Comparison of ENCODE assay signal across 35 cellular contexts in genomic region chr20:4556781-4557180, GRCh38.
"Had no signal": no experiment of that assay in that cellular context is flagged by ENCODE, and none has a peak within 500 bp of the region (broad histone marks: within the 10 kb centered on the region; RNA-seq: fewer than 3 reads in every experiment).

No MANE protein-coding gene starts in this region.

- H3K27me3 ChIP-seq: MG63 had no signal

- H3K36me3 ChIP-seq: MG63 had no signal

- H3K9me3 ChIP-seq: MG63 had no signal

- DNase-seq: MG63, MM.1S, MV-4-11, NCI-H1048, NCI-H1092, NCI-H1092 treated with DMSO at 0.1 percent for 48 hours, NCI-H1105, NCI-H1105 treated with DMSO at 0.1 percent for 48 hours, NCI-H1417, NCI-H1417 treated with DMSO at 0.1 percent for 48 hours, NCI-H1436, NCI-H1436 treated with DMSO at 0.1 percent for 48 hours, NCI-H146, NCI-H1694, NCI-H1694 treated with DMSO at 0.1 percent for 48 hours, NCI-H187, NCI-H187 treated with DMSO at 0.1 percent for 48 hours, NCI-H1930, NCI-H2029, NCI-H2029 treated with DMSO at 0.1 percent for 48 hours, NCI-H2081, NCI-H2081 treated with DMSO at 0.1 percent for 48 hours, NCI-H2107, NCI-H2171, NCI-H2171 treated with DMSO at 0.1 percent for 48 hours, NCI-H2227 treated with DMSO at 0.1 percent for 48 hours, NCI-H226, NCI-H345, NCI-H446, NCI-H446 treated with DMSO at 0.1 percent for 48 hours, NCI-H510A, NCI-H510A treated with DMSO at 0.1 percent for 48 hours, NCI-H524, NCI-H524 treated with DMSO at 0.1 percent for 48 hours, NCI-H526 had no signal

- H3K4me3 ChIP-seq: MG63 had no signal
